ENCODE assay signal across 8 cellular contexts in genomic region chr10:123786306-123786705, GRCh38.
"Had no signal": no experiment of that assay in that cellular context is flagged by ENCODE, and none has a peak within 500 bp of the region (broad histone marks: within the 10 kb centered on the region; RNA-seq: fewer than 3 reads in every experiment).

No MANE protein-coding gene starts in this region.

- DNase-seq: GM23248, GOT3, H9, HCEC 1CT, KBM-7 had no signal

- H3K4me3 ChIP-seq: GM23248 had no signal

- H3K27ac ChIP-seq: GM23248, HL-60 had no signal

- ATAC-seq: HepG2 had no signal

- H3K27ac Mint-ChIP-seq: H9, IgD-negative memory B cell had no signal

- H3K36me3 Mint-ChIP-seq: IgD-negative memory B cell had no signal

- H3K4me1 Mint-ChIP-seq: IgD-negative memory B cell had no signal

- H3K4me3 Mint-ChIP-seq: H9, IgD-negative memory B cell had no signal

- H3K9ac ChIP-seq: GM23248 had no signal
